In genomic region chr3:71754610-71755253, GRCh38 we compare ENCODE assay signal across 9 cellular contexts. TPM values are rescaled to one million over a fixed set of nuclear protein-coding genes. Genes with fewer than 3 reads are reported as not detected.
DNase-seq lines count a peak whose midpoint lies in the region; ATAC-seq and TF ChIP-seq lines count a peak whose summit lies in the region.
"Had no signal": no experiment of that assay in that cellular context is flagged by ENCODE, and none has a peak within 500 bp of the region (broad histone marks: within the 10 kb centered on the region; RNA-seq: fewer than 3 reads in every experiment).

No MANE protein-coding gene starts in this region.

- no peak overlapping the region for H3K27ac Mint-ChIP-seq in activated T-cell treated with anti-CD3 and anti-CD28 coated beads, Interleukin-2, amount 50 U/mL, for 72 hours

- H3K27ac ChIP-seq in breast epithelium: peak overlapping the region in 1 of 2 donors; percentile 70
- no peak overlapping the region for H3K27ac ChIP-seq in mesendoderm (ENCODE audit: low read depth, low read length)
- no peak overlapping the region for H3K27ac ChIP-seq in thymus (ENCODE audit: low read depth)

- H3K36me3 ChIP-seq in breast epithelium (no peaks in the 10 kb centered on the region), mesendoderm (ENCODE audit: control insufficient read depth, insufficient read depth, low read length) (no peaks in the 10 kb centered on the region), thymus (ENCODE audit: control insufficient read depth, insufficient read depth) (no peaks in the 10 kb centered on the region)

- H4K8ac ChIP-seq in mesendoderm (ENCODE audit: low read depth, low read length): no peak overlapping the region

- no peak overlapping the region for H4K5ac ChIP-seq in mesendoderm (ENCODE audit: low read length)

- H3K4me3 ChIP-seq in breast epithelium: peak overlapping the region; percentile 39 to 87 (median 64)
- H3K4me3 ChIP-seq in mesendoderm (ENCODE audit: low read length): peak overlapping the region; percentile 64
- peak overlapping the region; percentile 63 for H3K4me3 ChIP-seq in thymus (ENCODE audit: low read length)

- H3K36me3 Mint-ChIP-seq in activated T-cell treated with anti-CD3 and anti-CD28 coated beads, Interleukin-2, amount 50 U/mL, for 72 hours (ENCODE audit: insufficient read depth in 2 of 2): no peaks in the 10 kb centered on the region

- intact Hi-C loops in breast epithelium (cut with DNase I; ENCODE audit: low total_unique reads): no loop called here

- H3K4ac ChIP-seq in mesendoderm (ENCODE audit: low read depth, low read length): no peak overlapping the region

- no peak overlapping the region for H2BK5ac ChIP-seq in mesendoderm (ENCODE audit: low read length)

- H3K9ac ChIP-seq in mesendoderm (ENCODE audit: low read length): peak overlapping the region; percentile 92

- no peak overlapping the region for H2BK15ac ChIP-seq in mesendoderm (replicated peaks; ENCODE audit: low read depth)

- H3K27me3 Mint-ChIP-seq in activated T-cell treated with anti-CD3 and anti-CD28 coated beads, Interleukin-2, amount 50 U/mL, for 72 hours (ENCODE audit: low read depth): peaks cover 59% of the 10 kb centered on the region

- H3K79me1 ChIP-seq in mesendoderm (ENCODE audit: low read length): no peaks in the 10 kb centered on the region

- H2BK120ac ChIP-seq in mesendoderm (ENCODE audit: low read depth, low read length): no peak overlapping the region

- peak overlapping the region; percentile 93 for H3K4me2 ChIP-seq in mesendoderm (ENCODE audit: low read length)

- H3K9me3 ChIP-seq in breast epithelium (no peaks in the 10 kb centered on the region), thymus (ENCODE audit: control insufficient read depth) (no peaks in the 10 kb centered on the region)

- ATAC-seq in activated T-cell treated with anti-CD3 and anti-CD28 coated beads, Interleukin-2, amount 50 U/mL, for 72 hours (replicated peaks in 1 of 2): no peak

- no peaks in the 10 kb centered on the region for H3K79me2 ChIP-seq in mesendoderm (ENCODE audit: control insufficient read depth, insufficient read depth, low read length)

- no peak overlapping the region for H3K18ac ChIP-seq in mesendoderm (ENCODE audit: low read length)

- no peak for DNase-seq in activated T-cell treated with anti-CD3 and anti-CD28 coated beads, Interleukin-2, amount 50 U/mL, for 72 hours
- no peak for DNase-seq in activated T-cell treated with anti-CD3 and anti-CD28 coated beads, Interleukin-2, amount 50 U/mL, for 48 hours
- DNase-seq in breast epithelium (ENCODE audit: low spot score in 2 of 2): no peak
- DNase-seq in mesendoderm: peak; percentile 15
- DNase-seq in GDM1 (lab: John Stamatoyannopoulos, UW): no peak
- DNase-seq in NCI-H1694 (lab: John Stamatoyannopoulos, UW): no peak
- DNase-seq in globus pallidus (ENCODE audit: low spot score): no peak
- DNase-seq: NCI-H2227 treated with DMSO at 0.1 percent for 48 hours had no signal

- no peak overlapping the region for H2AK5ac ChIP-seq in mesendoderm (ENCODE audit: low read length)

- H3K56ac ChIP-seq in mesendoderm (ENCODE audit: low read length): peak overlapping the region; percentile 100

- H3K4me3 Mint-ChIP-seq in activated T-cell treated with anti-CD3 and anti-CD28 coated beads, Interleukin-2, amount 50 U/mL, for 72 hours: peak overlapping the region; percentile 67 to 84

- peak overlapping the region; percentile 80 for H3K23ac ChIP-seq in mesendoderm (ENCODE audit: low read length)

- WGBS in mesendoderm (ENCODE audit: extremely low coverage, insufficient coverage, low lambda C conversion rate): no CpG with 5 or more reads among the region's 65 CpGs
- 24% methylated on average over 65 of the region's 65 CpGs for WGBS in thymus

- peaks cover 7% of the 10 kb centered on the region for H3K4me1 Mint-ChIP-seq in activated T-cell treated with anti-CD3 and anti-CD28 coated beads, Interleukin-2, amount 50 U/mL, for 72 hours (ENCODE audit: low read depth)

- no peaks in the 10 kb centered on the region for H3K4me1 ChIP-seq in breast epithelium
- no peaks in the 10 kb centered on the region for H3K4me1 ChIP-seq in mesendoderm (ENCODE audit: control insufficient read depth, low read depth, low read length)
- peaks cover 7% of the 10 kb centered on the region for H3K4me1 ChIP-seq in thymus (ENCODE audit: control insufficient read depth, insufficient read depth, low read length)

- TF ChIP-seq POLR2A in breast epithelium (IDR thresholded peaks at IDR 0.05): no peak

- no peaks in the 10 kb centered on the region for H3K9me3 Mint-ChIP-seq in activated T-cell treated with anti-CD3 and anti-CD28 coated beads, Interleukin-2, amount 50 U/mL, for 72 hours

- H3K27me3 ChIP-seq in breast epithelium (no peaks in the 10 kb centered on the region), mesendoderm (ENCODE audit: insufficient read depth, low read length, poor library complexity) (peaks cover 18% of the 10 kb centered on the region), thymus (ENCODE audit: control insufficient read depth, insufficient read depth) (peaks cover 46% of the 10 kb centered on the region)

- no peak for TF ChIP-seq CTCF in breast epithelium (IDR thresholded peaks at IDR 0.05)

RNA-seq across cellular contexts. Expression of gene GPR27, which starts 1.1 kb away (rescaled TPM):
- 1 to 10 TPM in 1 of 2 donors, under 1 TPM in 1; 0.90 to 2.5 TPM for total RNA-seq in activated T-cell treated with anti-CD3 and anti-CD28 coated beads, Interleukin-2, amount 50 U/mL, for 72 hours
- total RNA-seq in breast epithelium: 1 to 10 TPM in 2 of 3 donors, under 1 TPM in 1; 0.32 to 4.0 (median 2.0) TPM
- 12.0 TPM for polyA plus RNA-seq in mesendoderm (2013, experiment 1 of 2)
- 13.2 TPM for polyA plus RNA-seq in mesendoderm (2013, experiment 2 of 2)
- 1.7 TPM for polyA plus RNA-seq in thymus

RNA-seq across cellular contexts. Expression of gene EIF4E3, which starts 29.5 kb away (rescaled TPM):
- 10 to 100 TPM; 51.8 to 70.1 TPM for total RNA-seq in activated T-cell treated with anti-CD3 and anti-CD28 coated beads, Interleukin-2, amount 50 U/mL, for 72 hours
- total RNA-seq in breast epithelium: 10 to 100 TPM; 16.1 to 34.4 (median 19.3) TPM
- polyA plus RNA-seq in mesendoderm (2013, experiment 1 of 2): 9.6 TPM
- polyA plus RNA-seq in mesendoderm (2013, experiment 2 of 2): 10.4 TPM
- polyA plus RNA-seq in thymus: 13.7 TPM

RNA-seq across cellular contexts. Expression of gene PROK2, which starts 30.2 kb away (rescaled TPM):
- total RNA-seq in activated T-cell treated with anti-CD3 and anti-CD28 coated beads, Interleukin-2, amount 50 U/mL, for 72 hours: under 1 TPM; 0.16 to 0.24 TPM
- not detected for total RNA-seq in breast epithelium
- polyA plus RNA-seq in mesendoderm (2013, experiment 1 of 2): 2.3 TPM
- polyA plus RNA-seq in mesendoderm (2013, experiment 2 of 2): 2.1 TPM
- 0.57 TPM for polyA plus RNA-seq in thymus
